ENCODE assay signal across 8 cellular contexts in the genomic region with DNA sequence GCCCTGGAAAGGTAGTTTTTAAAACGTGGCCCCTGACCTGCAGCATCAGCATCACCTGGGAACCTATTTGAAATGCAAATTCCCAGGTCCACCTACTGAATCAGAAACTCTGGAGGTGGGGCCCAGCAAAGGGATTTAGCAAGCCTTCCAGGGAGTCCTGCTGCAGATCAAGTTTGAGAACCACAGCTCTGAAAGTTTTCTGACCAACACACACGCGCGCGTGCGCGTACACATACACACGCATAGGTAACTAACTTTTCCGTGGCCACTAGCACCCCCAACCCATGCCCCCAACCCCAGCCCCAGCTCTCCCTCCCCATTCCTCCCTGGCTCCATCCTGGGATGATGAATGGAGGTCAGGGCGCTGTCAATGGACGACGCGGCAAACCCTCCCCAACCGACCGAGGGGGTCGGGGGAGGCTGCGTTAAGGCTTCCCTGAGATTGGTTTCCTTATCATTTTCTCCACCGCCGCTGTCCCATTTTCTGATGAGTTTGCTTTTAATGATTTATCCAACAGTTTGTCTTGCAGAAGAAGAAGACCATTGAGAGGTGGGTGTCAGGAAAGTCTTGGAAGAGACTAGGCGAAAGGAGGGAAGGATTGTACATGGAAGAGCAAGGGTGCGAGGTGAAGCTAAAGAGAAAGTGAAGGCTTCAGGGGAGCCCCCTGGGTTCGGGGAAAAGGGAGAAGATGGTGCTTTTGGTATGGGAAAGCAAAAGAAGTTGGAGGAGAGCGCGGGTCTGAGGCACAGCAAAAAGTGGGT. TPM values are rescaled to one million over a fixed set of nuclear protein-coding genes. Genes with fewer than 3 reads are reported as not detected.
DNase-seq lines count a peak whose midpoint lies in the region; ATAC-seq and TF ChIP-seq lines count a peak whose summit lies in the region.

No MANE protein-coding gene starts in this region.

- H3K4me1 ChIP-seq in HUES64 (ENCODE audit: insufficient read depth, low read length) = peaks cover 7% of the 10 kb centered on the region; the same call in 1 of the 2 replicates

- in situ Hi-C loops in astrocyte of the spinal cord (cut with HindIII; ENCODE audit: low sequenced_read_pairs) = no loop called here

- TF ChIP-seq CTCF in astrocyte of the spinal cord (IDR thresholded peaks at IDR 0.05; ENCODE audit: low read depth, low read length) = no peak

- H3K4me3 Mint-ChIP-seq in stimulated activated naive B cell treated with anti-CD40 and anti-IgM and Interleukin-4, amounts not matched to agents 10 μg/mL and 1 μg/mL and 100 μg/mL, for 72 hours = peak overlapping the region; percentile 83 to 88

- H3K9ac ChIP-seq in HUES64 (ENCODE audit: low read depth, low read length) = peak overlapping the region; percentile 73

- no peaks in the 10 kb centered on the region for H3K36me3 ChIP-seq in HUES64 (ENCODE audit: insufficient read depth, low read length)

- DNase-seq in astrocyte of the spinal cord (ENCODE audit: low read depth, low spot score) = peak; percentile 57
- peak; percentile 4 for DNase-seq in iris pigment epithelial cell (ENCODE audit: low read depth)
- no peak for DNase-seq in stimulated activated naive B cell treated with anti-CD40 and anti-IgM and Interleukin-4, amounts not matched to agents 10 μg/mL and 1 μg/mL and 100 μg/mL, for 72 hours
- DNase-seq in stimulated activated CD4-positive, alpha-beta T cell treated with anti-CD3 and anti-CD28 coated beads, Interleukin-1b, Interleukin-23, amount 100 ng/mL, for 48 hours = no peak
- no peak for DNase-seq in A172 (ENCODE audit: low spot score)

- H3K4me3 ChIP-seq in HUES64 (ENCODE audit: low read length) (peak overlapping the region; percentile 72), astrocyte of the spinal cord (ENCODE audit: low read depth, low read length) (peak overlapping the region; percentile 76)

- H3K4me1 Mint-ChIP-seq in stimulated activated naive B cell treated with anti-CD40 and anti-IgM and Interleukin-4, amounts not matched to agents 10 μg/mL and 1 μg/mL and 100 μg/mL, for 72 hours = peaks cover 11 to 20% of the 10 kb centered on the region in 2 donors

- 3% methylated on average over 24 of the region's 24 CpGs for WGBS in HUES64

- peak overlapping the region; percentile 72 for H3K27ac Mint-ChIP-seq in stimulated activated naive B cell treated with anti-CD40 and anti-IgM and Interleukin-4, amounts not matched to agents 10 μg/mL and 1 μg/mL and 100 μg/mL, for 72 hours

- H3K36me3 Mint-ChIP-seq in stimulated activated naive B cell treated with anti-CD40 and anti-IgM and Interleukin-4, amounts not matched to agents 10 μg/mL and 1 μg/mL and 100 μg/mL, for 72 hours = peaks cover 0 to 4% of the 10 kb centered on the region in 2 donors

- no peaks in the 10 kb centered on the region for H3K9me3 Mint-ChIP-seq in stimulated activated naive B cell treated with anti-CD40 and anti-IgM and Interleukin-4, amounts not matched to agents 10 μg/mL and 1 μg/mL and 100 μg/mL, for 72 hours

- no peak for ATAC-seq in stimulated activated naive B cell treated with anti-CD40 and anti-IgM and Interleukin-4, amounts not matched to agents 10 μg/mL and 1 μg/mL and 100 μg/mL, for 72 hours (replicated peaks)
- ATAC-seq in HG03520 (IDR thresholded peaks at IDR 0.05; ENCODE audit: unreplicated experiment) (no peak), HG02588 (IDR thresholded peaks at IDR 0.05; ENCODE audit: unreplicated experiment) (no peak)

- no peaks in the 10 kb centered on the region for H3K9me3 ChIP-seq in HUES64 (ENCODE audit: insufficient read depth, low read depth, low read length)

- peaks cover 63 to 73% of the 10 kb centered on the region in 2 donors for H3K27me3 Mint-ChIP-seq in stimulated activated naive B cell treated with anti-CD40 and anti-IgM and Interleukin-4, amounts not matched to agents 10 μg/mL and 1 μg/mL and 100 μg/mL, for 72 hours

- H3K27me3 ChIP-seq in HUES64 (ENCODE audit: insufficient read depth, low read length) = peaks cover 21% of the 10 kb centered on the region

- H3K27ac ChIP-seq in HUES64 (ENCODE audit: low read depth, low read length) = 0 out of 2 replicates have a peak overlapping the region, but pooled peaks have one; percentile 7

RNA-seq across cellular contexts. Expression of gene BOC, which starts 0.6 kb away (rescaled TPM):
- 23.5 TPM for polyA plus RNA-seq in HUES64 (2013, experiment 1 of 2)
- 32.3 TPM for polyA plus RNA-seq in HUES64 (2013, experiment 2 of 2)
- 3.1 and 4.5 TPM in 2 replicates for total RNA-seq in A172 (2014; rRNA removed; shearing (Covaris generic))

Comparison
In these comparisons a context has a peak if more than half of its experiments do, and no peak if none do; other contexts are left out.
1. DNase-seq: peak in astrocyte of the spinal cord (single experiment) and iris pigment epithelial cell (single experiment); none in stimulated activated naive B cell treated with anti-CD40 and anti-IgM and Interleukin-4, amounts not matched to agents 10 μg/mL and 1 μg/mL and 100 μg/mL, for 72 hours (single experiment), stimulated activated CD4-positive, alpha-beta T cell treated with anti-CD3 and anti-CD28 coated beads, Interleukin-1b, Interleukin-23, amount 100 ng/mL, for 48 hours (single experiment) and A172 (single experiment).